Comparison of ENCODE assay signal across 37 cellular contexts in genomic region chr22:48442663-48443062, GRCh38.
"Had no signal": no experiment of that assay in that cellular context is flagged by ENCODE, and none has a peak within 500 bp of the region (broad histone marks: within the 10 kb centered on the region; RNA-seq: fewer than 3 reads in every experiment).

No MANE protein-coding gene starts in this region.

- H3K4me3 ChIP-seq: adrenal gland, ascending aorta, breast epithelium, cardiac muscle cell, coronary artery, dorsolateral prefrontal cortex had no signal

- FAIRE-seq: frontal cortex had no signal

- H3K4me1 ChIP-seq: adrenal gland, ascending aorta, breast epithelium had no signal

- H3K36me3 ChIP-seq: adrenal gland, ascending aorta, breast epithelium, cardiac muscle cell, WERI-Rb-1 had no signal

- H3K27me3 Mint-ChIP-seq: activated CD8-positive, alpha-beta T cell treated with anti-CD3 and anti-CD28 coated beads for 36 hours; activated naive CD8-positive, alpha-beta T cell; dendritic cell treated with granulocyte-macrophage colony-stimulating factor and Interleukin-4, amounts not matched to agents 40 ng/mL and 50 ng/mL, for 4 days; T-helper 17 cell had no signal

- H3K27ac ChIP-seq: adrenal gland, ascending aorta, breast epithelium, cardiac muscle cell, coronary artery, dorsolateral prefrontal cortex, WERI-Rb-1 had no signal

- H3K9me3 Mint-ChIP-seq: activated B cell treated with CpG ODN at 0.5 μM for 24 hours; activated CD8-positive, alpha-beta T cell treated with anti-CD3 and anti-CD28 coated beads for 36 hours; activated naive CD8-positive, alpha-beta T cell treated with anti-CD3 and anti-CD28 coated beads, Interleukin-2, amount 50 U/mL, for 24 hours; activated T-cell treated with anti-CD3 and anti-CD28 coated beads, Interleukin-2, amount 50 U/mL, for 4 hours; activated T-helper 17 cell treated with anti-CD3 and anti-CD28 coated beads, Interleukin-2, amount 50 U/mL, for 72 hours; dendritic cell treated with granulocyte-macrophage colony-stimulating factor and Interleukin-4, amounts not matched to agents 40 ng/mL and 50 ng/mL, for 4 days; endodermal cell; T-helper 2 cell treated with Interferon-gamma antibody and Interleukin-4, amounts not matched to agents 5 μg/mL and 100 μg/mL, for 36 hours had no signal

- DNase-seq: activated B cell treated with CpG ODN at 0.5 μM for 24 hours; activated CD4-positive, alpha-beta T cell treated with anti-CD3 and anti-CD28 coated beads for 48 hours; activated CD4-positive, alpha-beta T cell treated with anti-CD3 and anti-CD28 coated beads, Interleukin-2, amount 50 U/mL, for 1 hour; activated CD4-positive, alpha-beta T cell treated with anti-CD3 and anti-CD28 coated beads, Interleukin-2, amount 50 U/mL, for 48 hours; activated CD8-positive, alpha-beta memory T cell treated with anti-CD3 and anti-CD28 coated beads for 24 hours; activated CD8-positive, alpha-beta T cell treated with anti-CD3 and anti-CD28 coated beads for 36 hours; activated effector memory CD4-positive, alpha-beta T cell treated with Interleukin-2 at 50 U/mL for 16 hours; activated gamma-delta T cell treated with Interleukin-2 at 50 U/mL for 16 hours; activated naive CD4-positive, alpha-beta T cell treated with anti-CD3 and anti-CD28 coated beads, Interleukin-2, amount 50 U/mL, for 16 hours; activated naive CD4-positive, alpha-beta T cell treated with Interleukin-2 at 50 U/mL for 16 hours; activated naive CD8-positive, alpha-beta T cell treated with anti-CD3 and anti-CD28 coated beads, Interleukin-2, amount 50 U/mL, for 24 hours; activated T-cell treated with anti-CD3 and anti-CD28 coated beads, Interleukin-2, amount 50 U/mL, for 4 hours; adrenal gland; amygdala; central memory CD4-positive, alpha-beta T cell; cerebellar nuclear complex; dorsolateral prefrontal cortex; effector memory CD4-positive, alpha-beta T cell; endodermal cell; foreskin fibroblast; head of caudate nucleus; T-helper 1 cell; T-helper 17 cell; T1000; WERI-Rb-1 had no signal

- H3K4me1 Mint-ChIP-seq: activated naive CD8-positive, alpha-beta T cell treated with anti-CD3 and anti-CD28 coated beads, Interleukin-2, amount 50 U/mL, for 24 hours; activated T-helper 17 cell treated with anti-CD3 and anti-CD28 coated beads, Interleukin-2, amount 50 U/mL, for 72 hours; brain; T-helper 17 cell had no signal

- H3K27ac Mint-ChIP-seq: activated B cell treated with CpG ODN at 0.5 μM for 24 hours; activated CD8-positive, alpha-beta T cell treated with anti-CD3 and anti-CD28 coated beads for 36 hours; activated naive CD8-positive, alpha-beta T cell; activated naive CD8-positive, alpha-beta T cell treated with anti-CD3 and anti-CD28 coated beads, Interleukin-2, amount 50 U/mL, for 24 hours; activated T-helper 17 cell treated with anti-CD3 and anti-CD28 coated beads, Interleukin-2, amount 50 U/mL, for 72 hours; brain; dendritic cell treated with granulocyte-macrophage colony-stimulating factor and Interleukin-4, amounts not matched to agents 40 ng/mL and 50 ng/mL, for 4 days; endodermal cell; T-helper 17 cell; T-helper 2 cell treated with Interferon-gamma antibody and Interleukin-4, amounts not matched to agents 5 μg/mL and 100 μg/mL, for 36 hours had no signal

- H3K4me3 Mint-ChIP-seq: activated B cell treated with CpG ODN at 0.5 μM for 24 hours; activated CD8-positive, alpha-beta T cell treated with anti-CD3 and anti-CD28 coated beads for 36 hours; activated naive CD8-positive, alpha-beta T cell; activated naive CD8-positive, alpha-beta T cell treated with anti-CD3 and anti-CD28 coated beads, Interleukin-2, amount 50 U/mL, for 24 hours; activated T-cell treated with anti-CD3 and anti-CD28 coated beads, Interleukin-2, amount 50 U/mL, for 4 hours; activated T-helper 17 cell treated with anti-CD3 and anti-CD28 coated beads, Interleukin-2, amount 50 U/mL, for 72 hours; brain; dendritic cell treated with granulocyte-macrophage colony-stimulating factor and Interleukin-4, amounts not matched to agents 40 ng/mL and 50 ng/mL, for 4 days; endodermal cell; T-helper 17 cell; T-helper 2 cell treated with Interferon-gamma antibody and Interleukin-4, amounts not matched to agents 5 μg/mL and 100 μg/mL, for 36 hours had no signal

- H3K36me3 Mint-ChIP-seq: activated naive CD8-positive, alpha-beta T cell; brain had no signal

- H3K9me3 ChIP-seq: adrenal gland, ascending aorta, breast epithelium had no signal

- H3K27me3 ChIP-seq: adrenal gland, ascending aorta, cardiac muscle cell had no signal

- ATAC-seq: activated CD4-positive, CD25-positive, alpha-beta regulatory T cell treated with anti-CD3 and anti-CD28 coated beads, Interleukin-2, amount 50 U/mL, for 24 hours; activated CD8-positive, alpha-beta T cell treated with anti-CD3 and anti-CD28 coated beads for 36 hours; activated naive CD8-positive, alpha-beta T cell treated with anti-CD3 and anti-CD28 coated beads, Interleukin-2, amount 50 U/mL, for 24 hours; activated T-cell treated with anti-CD3 and anti-CD28 coated beads, Interleukin-2, amount 50 U/mL, for 4 hours; activated T-helper 17 cell treated with anti-CD3 and anti-CD28 coated beads, Interleukin-2, amount 50 U/mL, for 72 hours; esophagus mucosa; T-helper 17 cell had no signal
